12 cellular contexts compared by ENCODE assay signal in genomic region chr3:127751163-127751621, GRCh38.
DNase-seq lines count a peak whose midpoint lies in the region; ATAC-seq, FAIRE-seq and TF ChIP-seq lines count a peak whose summit lies in the region.
"Had no signal": no experiment of that assay in that cellular context is flagged by ENCODE, and none has a peak within 500 bp of the region (broad histone marks: within the 10 kb centered on the region; RNA-seq: fewer than 3 reads in every experiment).

No MANE protein-coding gene starts in this region.

- H4K20me1 ChIP-seq in BLaER1: no peaks in the 10 kb centered on the region

- peak overlapping the region; percentile 61 for H3K27ac ChIP-seq in BLaER1
- peak overlapping the region in 1 of 4 donors; percentile 0 for H3K27ac ChIP-seq in Peyer's patch
- no peak overlapping the region for H3K27ac ChIP-seq in CD8-positive, alpha-beta T cell (ENCODE audit: low read depth, low read length)

- intact Hi-C loops in activated CD4-positive, alpha-beta memory T cell treated with anti-CD3 and anti-CD28 coated beads for 36 hours (cut with micrococcal nuclease): no loop called here
- intact Hi-C loops in CD8-positive, alpha-beta T cell (cut with DNase I, micrococcal nuclease): no loop called here

- H3K27ac Mint-ChIP-seq in activated CD4-positive, alpha-beta memory T cell treated with anti-CD3 and anti-CD28 coated beads for 36 hours: no peak overlapping the region
- H3K27ac Mint-ChIP-seq in CD8-positive, alpha-beta T cell: no peak overlapping the region
- H3K27ac Mint-ChIP-seq: activated CD8-positive, alpha-beta memory T cell treated with anti-CD3 and anti-CD28 coated beads, Interleukin-2, amount 10 ng/mL, durations not matched to agents 7 days and 5 days had no signal

- H3K36me3 Mint-ChIP-seq in activated CD4-positive, alpha-beta memory T cell treated with anti-CD3 and anti-CD28 coated beads for 36 hours: no peaks in the 10 kb centered on the region
- H3K36me3 Mint-ChIP-seq in CD8-positive, alpha-beta T cell: no peaks in the 10 kb centered on the region
- H3K36me3 Mint-ChIP-seq: activated CD8-positive, alpha-beta memory T cell treated with anti-CD3 and anti-CD28 coated beads, Interleukin-2, amount 10 ng/mL, durations not matched to agents 7 days and 5 days had no signal

- H3K4me3 ChIP-seq in BLaER1: no peak overlapping the region
- no peak overlapping the region for H3K4me3 ChIP-seq in Peyer's patch
- H3K4me3 ChIP-seq in CD8-positive, alpha-beta T cell (ENCODE audit: low read depth, low read length): no peak overlapping the region

- DNase-seq in GM18507 (ENCODE audit: extremely low spot score, insufficient read length, low read depth): no peak
- DNase-seq in Peyer's patch: peak in 2 of 3 donors; percentile 52 to 76
- DNase-seq in kidney tubule cell (ENCODE audit: low spot score): peak; percentile 64
- DNase-seq in SW480 (ENCODE audit: low spot score): no peak
- no peak for DNase-seq in NCI-H345 (lab: John Stamatoyannopoulos, UW)
- DNase-seq in activated CD4-positive, alpha-beta memory T cell treated with anti-CD3 and anti-CD28 coated beads for 36 hours: no peak
- no peak for DNase-seq in CD8-positive, alpha-beta T cell
- DNase-seq: activated CD8-positive, alpha-beta memory T cell treated with anti-CD3 and anti-CD28 coated beads, Interleukin-2, amount 10 ng/mL, durations not matched to agents 7 days and 5 days; OCI-M1; stimulated activated naive CD4-positive, alpha-beta T cell had no signal

- H3K27me3 ChIP-seq in BLaER1: 0 out of 2 replicates have a peak, but pooled peaks cover 8% of the 10 kb centered on the region
- no peaks in the 10 kb centered on the region for H3K27me3 ChIP-seq in Peyer's patch
- no peaks in the 10 kb centered on the region for H3K27me3 ChIP-seq in CD8-positive, alpha-beta T cell (ENCODE audit: insufficient read depth, low read length)

- peaks cover 98% of the 10 kb centered on the region for H3K4me1 ChIP-seq in BLaER1
- peaks cover 0 to 39% (median 0%) of the 10 kb centered on the region in 4 donors for H3K4me1 ChIP-seq in Peyer's patch
- peaks cover 12% of the 10 kb centered on the region for H3K4me1 ChIP-seq in CD8-positive, alpha-beta T cell (ENCODE audit: insufficient read depth, low read length)

- H3K36me3 ChIP-seq in BLaER1 (no peaks in the 10 kb centered on the region), Peyer's patch (no peaks in the 10 kb centered on the region)
- H3K36me3 ChIP-seq in CD8-positive, alpha-beta T cell (ENCODE audit: insufficient read depth, low read length): no peaks in the 10 kb centered on the region

- peaks cover 13% of the 10 kb centered on the region for H3K27me3 Mint-ChIP-seq in activated CD4-positive, alpha-beta memory T cell treated with anti-CD3 and anti-CD28 coated beads for 36 hours
- H3K27me3 Mint-ChIP-seq in CD8-positive, alpha-beta T cell (ENCODE audit: low read depth): no peaks in the 10 kb centered on the region

- no peak for TF ChIP-seq POLR2A in Peyer's patch (IDR thresholded peaks at IDR 0.05)

- peak overlapping the region; percentile 75 for H3K4me2 ChIP-seq in BLaER1

- no peak for ATAC-seq in CD8-positive, alpha-beta T cell
- ATAC-seq: left lobe of liver had no signal

- peaks cover 28% of the 10 kb centered on the region for H3K4me1 Mint-ChIP-seq in activated CD4-positive, alpha-beta memory T cell treated with anti-CD3 and anti-CD28 coated beads for 36 hours (ENCODE audit: low read depth)
- H3K4me1 Mint-ChIP-seq in CD8-positive, alpha-beta T cell (ENCODE audit: low read depth): peaks cover 17% of the 10 kb centered on the region

- H3K9ac ChIP-seq in BLaER1: no peak overlapping the region

- no peak overlapping the region for H3K4me3 Mint-ChIP-seq in activated CD4-positive, alpha-beta memory T cell treated with anti-CD3 and anti-CD28 coated beads for 36 hours
- H3K4me3 Mint-ChIP-seq in CD8-positive, alpha-beta T cell: no peak overlapping the region
- H3K4me3 Mint-ChIP-seq: activated CD8-positive, alpha-beta memory T cell treated with anti-CD3 and anti-CD28 coated beads, Interleukin-2, amount 10 ng/mL, durations not matched to agents 7 days and 5 days had no signal

- POLR2A ChIA-PET in activated CD4-positive, alpha-beta memory T cell treated with anti-CD3 and anti-CD28 coated beads for 36 hours (lab: Charles Lee): no interaction called here
- POLR2A ChIA-PET in CD8-positive, alpha-beta T cell (lab: Charles Lee): no interaction called here

- CTCF ChIA-PET in activated CD4-positive, alpha-beta memory T cell treated with anti-CD3 and anti-CD28 coated beads for 36 hours (lab: Charles Lee): no interaction called here
- CTCF ChIA-PET in CD8-positive, alpha-beta T cell (lab: Charles Lee): no interaction called here

- H3K9me3 Mint-ChIP-seq in activated CD4-positive, alpha-beta memory T cell treated with anti-CD3 and anti-CD28 coated beads for 36 hours: no peaks in the 10 kb centered on the region
- H3K9me3 Mint-ChIP-seq in CD8-positive, alpha-beta T cell: no peaks in the 10 kb centered on the region

- peak; percentile 55 for FAIRE-seq in GM18507 (lab: Jason Lieb, UNC)

- no peak for TF ChIP-seq CTCF in Peyer's patch (IDR thresholded peaks at IDR 0.05)
- no peak for TF ChIP-seq CTCF in CD8-positive, alpha-beta T cell (IDR thresholded peaks at IDR 0.05)

- H3K9me3 ChIP-seq in BLaER1 (no peaks in the 10 kb centered on the region), Peyer's patch (no peaks in the 10 kb centered on the region)
- no peaks in the 10 kb centered on the region for H3K9me3 ChIP-seq in CD8-positive, alpha-beta T cell (ENCODE audit: low read length)

Comparison
In these comparisons a context has a peak if more than half of its experiments do, and no peak if none do; other contexts are left out.
1. DNase-seq: peak in Peyer's patch (2 of 3) and kidney tubule cell (single experiment); none in GM18507 (single experiment), SW480 (single experiment), NCI-H345 (single experiment), activated CD4-positive, alpha-beta memory T cell treated with anti-CD3 and anti-CD28 coated beads for 36 hours (single experiment) and CD8-positive, alpha-beta T cell (0 of 7).